30 cellular contexts compared by ENCODE assay signal in genomic region chr3:7713724-7714123, GRCh38.
"Had no signal": no experiment of that assay in that cellular context is flagged by ENCODE, and none has a peak within 500 bp of the region (broad histone marks: within the 10 kb centered on the region; RNA-seq: fewer than 3 reads in every experiment).

No MANE protein-coding gene starts in this region.

- H3K36me3 Mint-ChIP-seq: mesothelial cell of epicardium; naive B cell; natural killer cell treated with Interleukin-12 subunit alpha and Interleukin-12 subunit beta and Interleukin-15 and Interleukin-18, amount 100 ng/mL, for 72 hours; stimulated activated memory B cell treated with anti-CD40 and anti-IgM and Interleukin-4, amounts not matched to agents 10 μg/mL and 1 μg/mL and 100 μg/mL, for 72 hours; type B pancreatic cell had no signal

- H3K27me3 ChIP-seq: dorsolateral prefrontal cortex, foreskin keratinocyte, gastroesophageal sphincter, heart left ventricle, hepatocyte, left lung, spleen, testis, tibial artery had no signal

- H3K9ac ChIP-seq: parathyroid adenoma had no signal

- H3K4me3 ChIP-seq: dorsolateral prefrontal cortex, gastroesophageal sphincter, heart left ventricle, hepatocyte, left lung, mucosa of descending colon, prostate gland, skin epidermis, spleen, testis, tibial artery had no signal

- H3K27me3 Mint-ChIP-seq: stimulated activated memory B cell treated with anti-CD40 and anti-IgM and Interleukin-4, amounts not matched to agents 10 μg/mL and 1 μg/mL and 100 μg/mL, for 72 hours had no signal

- H3K27ac ChIP-seq: dorsolateral prefrontal cortex, epithelial cell of prostate, foreskin keratinocyte, gastroesophageal sphincter, heart left ventricle, hepatocyte, left lung, parathyroid adenoma, prostate gland, skin epidermis, spleen, testis, tibial artery had no signal

- DNase-seq: cerebellar nuclear complex; dorsolateral prefrontal cortex; effector CD4-positive, alpha-beta T cell; foreskin keratinocyte; heart left ventricle; kidney; left cardiac atrium; left lung; mesenchymal stem cell; mucosa of descending colon; naive B cell; right cardiac atrium; spleen; stimulated activated CD4-positive, alpha-beta T cell treated with anti-CD3 and anti-CD28 coated beads, Interleukin-4, amount 100 ng/mL, for 4 hours; stimulated activated naive CD8-positive, alpha-beta T cell treated with anti-CD3 and anti-CD28 coated beads, Interleukin-15, Interleukin-2, amounts not matched to agents 100 U/mL and 50 U/mL, for 24 hours; substantia nigra; testis; tibial artery had no signal

- H3K36me3 ChIP-seq: gastroesophageal sphincter, heart left ventricle, left lung, prostate gland, spleen, tibial artery had no signal

- H3K4me1 ChIP-seq: foreskin keratinocyte, gastroesophageal sphincter, heart left ventricle, left lung, parathyroid adenoma, prostate gland, spleen, testis, tibial artery had no signal

- H3K4me1 Mint-ChIP-seq: naive B cell; neural crest cell; stimulated activated memory B cell treated with anti-CD40 and anti-IgM and Interleukin-4, amounts not matched to agents 10 μg/mL and 1 μg/mL and 100 μg/mL, for 72 hours had no signal

- H3K27ac Mint-ChIP-seq: mesothelial cell of epicardium; naive B cell; natural killer cell treated with Interleukin-12 subunit alpha and Interleukin-12 subunit beta and Interleukin-15 and Interleukin-18, amount 100 ng/mL, for 72 hours; stimulated activated memory B cell treated with anti-CD40 and anti-IgM and Interleukin-4, amounts not matched to agents 10 μg/mL and 1 μg/mL and 100 μg/mL, for 72 hours; type B pancreatic cell had no signal

- ATAC-seq: esophagus mucosa; foreskin keratinocyte; gastroesophageal sphincter; heart left ventricle; left cardiac atrium; left lung; mucosa of descending colon; natural killer cell treated with Interleukin-12 subunit alpha and Interleukin-12 subunit beta and Interleukin-15 and Interleukin-18, amount 100 ng/mL, for 72 hours; right cardiac atrium; stimulated activated memory B cell treated with anti-CD40 and anti-IgM and Interleukin-4, amounts not matched to agents 10 μg/mL and 1 μg/mL and 100 μg/mL, for 72 hours; stimulated activated naive CD8-positive, alpha-beta T cell treated with anti-CD3 and anti-CD28 coated beads, Interleukin-15, Interleukin-2, amounts not matched to agents 100 U/mL and 50 U/mL, for 24 hours had no signal

- H3K4me3 Mint-ChIP-seq: mesothelial cell of epicardium; naive B cell; natural killer cell treated with Interleukin-12 subunit alpha and Interleukin-12 subunit beta and Interleukin-15 and Interleukin-18, amount 100 ng/mL, for 72 hours; neural crest cell; stimulated activated memory B cell treated with anti-CD40 and anti-IgM and Interleukin-4, amounts not matched to agents 10 μg/mL and 1 μg/mL and 100 μg/mL, for 72 hours; type B pancreatic cell had no signal

- H3K9me3 ChIP-seq: gastroesophageal sphincter, heart left ventricle, left lung, mucosa of descending colon, prostate gland, spleen, testis, tibial artery had no signal

- H3K9me3 Mint-ChIP-seq: mesothelial cell of epicardium; stimulated activated memory B cell treated with anti-CD40 and anti-IgM and Interleukin-4, amounts not matched to agents 10 μg/mL and 1 μg/mL and 100 μg/mL, for 72 hours; type B pancreatic cell had no signal
